In the genomic region with DNA sequence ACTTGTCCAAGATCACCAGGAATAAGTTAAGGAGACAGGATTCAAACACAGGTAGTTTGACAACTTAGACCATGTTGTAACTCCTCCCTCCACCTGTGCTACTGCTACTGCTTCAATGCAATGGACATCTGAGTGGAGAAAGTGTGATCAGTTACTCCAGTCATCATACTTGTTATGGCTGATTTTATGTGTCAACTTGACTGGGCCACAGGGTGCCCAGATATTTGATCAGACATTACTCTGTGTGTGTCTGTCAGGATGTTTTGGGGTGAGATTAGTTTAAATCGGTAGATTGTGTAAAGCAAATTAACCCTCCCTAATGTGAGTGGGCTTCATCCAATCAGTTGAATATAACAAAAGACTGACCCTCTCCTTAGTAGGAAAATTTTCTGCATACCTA, we compare ENCODE assay signal across 38 cellular contexts.
"Had no signal": no experiment of that assay in that cellular context is flagged by ENCODE, and none has a peak within 500 bp of the region (broad histone marks: within the 10 kb centered on the region; RNA-seq: fewer than 3 reads in every experiment).

No MANE protein-coding gene starts in this region.

- H3K27me3 ChIP-seq: adrenal gland, ascending aorta, body of pancreas, brain microvascular endothelial cell, breast epithelium, cardiac muscle cell had no signal

- H3K27ac Mint-ChIP-seq: activated naive CD4-positive, alpha-beta T cell treated with anti-CD3 and anti-CD28 coated beads for 36 hours; activated naive CD4-positive, alpha-beta T cell treated with anti-CD3 and anti-CD28 coated beads, Interleukin-2, amount 10 ng/mL, durations not matched to agents 7 days and 5 days; activated naive CD4-positive, alpha-beta T cell treated with anti-CD3 and anti-CD28 coated beads, Interleukin-2, amount 50 U/mL, for 24 hours; activated naive CD4-positive, alpha-beta T cell treated with anti-CD3 and anti-CD28 coated beads, Interleukin-2, amount 50 U/mL, for 72 hours; activated naive CD8-positive, alpha-beta T cell; activated naive CD8-positive, alpha-beta T cell treated with anti-CD3 and anti-CD28 coated beads for 36 hours; activated naive CD8-positive, alpha-beta T cell treated with anti-CD3 and anti-CD28 coated beads, Interleukin-2, amount 10 ng/mL, durations not matched to agents 7 days and 5 days; activated naive CD8-positive, alpha-beta T cell treated with anti-CD3 and anti-CD28 coated beads, Interleukin-2, amount 50 U/mL, for 24 hours; activated T-cell treated with anti-CD3 and anti-CD28 coated beads, Interleukin-2, amount 50 U/mL, for 24 hours; activated T-cell treated with anti-CD3 and anti-CD28 coated beads, Interleukin-2, amount 50 U/mL, for 72 hours; activated T-helper 1 cell treated with anti-CD3 and anti-CD28 coated beads, Interleukin-12 subunit alpha, Interleukin-12 subunit beta, Interleukin-2, Interleukin-4 antibody, amounts not matched to agents 30 ng/mL and 10 ng/mL and 1 ng/mL, durations not matched to agents 14 hours and 24 hours and 36 hours; activated T-helper 17 cell treated with anti-CD3 and anti-CD28 coated beads, Interleukin-2, amount 50 U/mL, for 72 hours; activated T-helper 2 cell treated with anti-CD3 and anti-CD28 coated beads, Interferon-gamma antibody, Interleukin-2, Interleukin-4, amounts not matched to agents 10 μg/mL and 5 μg/mL and 100 μg/mL, durations not matched to agents 14 hours and 24 hours and 36 hours; brain had no signal

- H3K4me1 Mint-ChIP-seq: activated naive CD4-positive, alpha-beta T cell treated with anti-CD3 and anti-CD28 coated beads, Interleukin-2, amount 10 ng/mL, durations not matched to agents 7 days and 5 days; activated naive CD4-positive, alpha-beta T cell treated with anti-CD3 and anti-CD28 coated beads, Interleukin-2, amount 50 U/mL, for 24 hours; activated naive CD8-positive, alpha-beta T cell treated with anti-CD3 and anti-CD28 coated beads for 36 hours; activated naive CD8-positive, alpha-beta T cell treated with anti-CD3 and anti-CD28 coated beads, Interleukin-2, amount 10 ng/mL, durations not matched to agents 7 days and 5 days; activated naive CD8-positive, alpha-beta T cell treated with anti-CD3 and anti-CD28 coated beads, Interleukin-2, amount 50 U/mL, for 24 hours; activated T-helper 17 cell treated with anti-CD3 and anti-CD28 coated beads, Interleukin-2, amount 50 U/mL, for 72 hours; central memory CD8-positive, alpha-beta T cell had no signal

- FAIRE-seq: astrocyte had no signal

- H3K36me3 Mint-ChIP-seq: activated naive CD4-positive, alpha-beta T cell treated with anti-CD3 and anti-CD28 coated beads, Interleukin-2, amount 10 ng/mL, durations not matched to agents 7 days and 5 days; activated naive CD4-positive, alpha-beta T cell treated with anti-CD3 and anti-CD28 coated beads, Interleukin-2, amount 50 U/mL, for 24 hours; activated naive CD4-positive, alpha-beta T cell treated with anti-CD3 and anti-CD28 coated beads, Interleukin-2, amount 50 U/mL, for 72 hours; activated naive CD8-positive, alpha-beta T cell; activated naive CD8-positive, alpha-beta T cell treated with anti-CD3 and anti-CD28 coated beads for 36 hours; activated naive CD8-positive, alpha-beta T cell treated with anti-CD3 and anti-CD28 coated beads, Interleukin-2, amount 10 ng/mL, durations not matched to agents 7 days and 5 days; brain had no signal

- H3K27me3 Mint-ChIP-seq: brain had no signal

- H3K9me3 ChIP-seq: adrenal gland, ascending aorta, body of pancreas, breast epithelium had no signal

- H3K4me3 ChIP-seq: adrenal gland, ascending aorta, body of pancreas, breast epithelium, cardiac muscle cell had no signal

- H3K27ac ChIP-seq: adrenal gland, ascending aorta, body of pancreas, brain microvascular endothelial cell, breast epithelium, cardiac muscle cell had no signal

- H3K4me3 Mint-ChIP-seq: activated naive CD4-positive, alpha-beta T cell treated with anti-CD3 and anti-CD28 coated beads for 36 hours; activated naive CD4-positive, alpha-beta T cell treated with anti-CD3 and anti-CD28 coated beads, Interleukin-2, amount 10 ng/mL, durations not matched to agents 7 days and 5 days; activated naive CD4-positive, alpha-beta T cell treated with anti-CD3 and anti-CD28 coated beads, Interleukin-2, amount 50 U/mL, for 24 hours; activated naive CD8-positive, alpha-beta T cell; activated naive CD8-positive, alpha-beta T cell treated with anti-CD3 and anti-CD28 coated beads for 36 hours; activated naive CD8-positive, alpha-beta T cell treated with anti-CD3 and anti-CD28 coated beads, Interleukin-2, amount 10 ng/mL, durations not matched to agents 7 days and 5 days; activated naive CD8-positive, alpha-beta T cell treated with anti-CD3 and anti-CD28 coated beads, Interleukin-2, amount 50 U/mL, for 24 hours; activated T-cell treated with anti-CD3 and anti-CD28 coated beads, Interleukin-2, amount 50 U/mL, for 24 hours; activated T-cell treated with anti-CD3 and anti-CD28 coated beads, Interleukin-2, amount 50 U/mL, for 4 hours; activated T-cell treated with anti-CD3 and anti-CD28 coated beads, Interleukin-2, amount 50 U/mL, for 72 hours; activated T-helper 1 cell treated with anti-CD3 and anti-CD28 coated beads, Interleukin-12 subunit alpha, Interleukin-12 subunit beta, Interleukin-2, Interleukin-4 antibody, amounts not matched to agents 30 ng/mL and 10 ng/mL and 1 ng/mL, durations not matched to agents 14 hours and 24 hours and 36 hours; activated T-helper 17 cell treated with anti-CD3 and anti-CD28 coated beads, Interleukin-2, amount 50 U/mL, for 72 hours; brain; central memory CD8-positive, alpha-beta T cell had no signal

- ATAC-seq: activated naive CD4-positive, alpha-beta T cell treated with anti-CD3 and anti-CD28 coated beads, Interleukin-2, amount 50 U/mL, for 72 hours; activated naive CD8-positive, alpha-beta T cell treated with anti-CD3 and anti-CD28 coated beads, Interleukin-2, amount 50 U/mL, for 24 hours; activated T-cell treated with anti-CD3 and anti-CD28 coated beads, Interleukin-2, amount 50 U/mL, for 4 hours; activated T-cell treated with anti-CD3 and anti-CD28 coated beads, Interleukin-2, amount 50 U/mL, for 72 hours; activated T-helper 17 cell treated with anti-CD3 and anti-CD28 coated beads, Interleukin-2, amount 50 U/mL, for 72 hours; body of pancreas had no signal

- H3K36me3 ChIP-seq: adrenal gland, ascending aorta, brain microvascular endothelial cell, breast epithelium, cardiac muscle cell had no signal

- H3K9me3 Mint-ChIP-seq: activated naive CD4-positive, alpha-beta T cell treated with anti-CD3 and anti-CD28 coated beads for 36 hours; activated naive CD4-positive, alpha-beta T cell treated with anti-CD3 and anti-CD28 coated beads, Interleukin-2, amount 10 ng/mL, durations not matched to agents 7 days and 5 days; activated naive CD4-positive, alpha-beta T cell treated with anti-CD3 and anti-CD28 coated beads, Interleukin-2, amount 50 U/mL, for 24 hours; activated naive CD4-positive, alpha-beta T cell treated with anti-CD3 and anti-CD28 coated beads, Interleukin-2, amount 50 U/mL, for 72 hours; activated naive CD8-positive, alpha-beta T cell treated with anti-CD3 and anti-CD28 coated beads for 36 hours; activated naive CD8-positive, alpha-beta T cell treated with anti-CD3 and anti-CD28 coated beads, Interleukin-2, amount 10 ng/mL, durations not matched to agents 7 days and 5 days; activated naive CD8-positive, alpha-beta T cell treated with anti-CD3 and anti-CD28 coated beads, Interleukin-2, amount 50 U/mL, for 24 hours; activated T-cell treated with anti-CD3 and anti-CD28 coated beads, Interleukin-2, amount 50 U/mL, for 24 hours; activated T-cell treated with anti-CD3 and anti-CD28 coated beads, Interleukin-2, amount 50 U/mL, for 4 hours; activated T-cell treated with anti-CD3 and anti-CD28 coated beads, Interleukin-2, amount 50 U/mL, for 72 hours; activated T-helper 1 cell treated with anti-CD3 and anti-CD28 coated beads, Interleukin-12 subunit alpha, Interleukin-12 subunit beta, Interleukin-2, Interleukin-4 antibody, amounts not matched to agents 30 ng/mL and 10 ng/mL and 1 ng/mL, durations not matched to agents 14 hours and 24 hours and 36 hours; activated T-helper 17 cell treated with anti-CD3 and anti-CD28 coated beads, Interleukin-2, amount 50 U/mL, for 72 hours; activated T-helper 2 cell treated with anti-CD3 and anti-CD28 coated beads, Interferon-gamma antibody, Interleukin-2, Interleukin-4, amounts not matched to agents 10 μg/mL and 5 μg/mL and 100 μg/mL, durations not matched to agents 14 hours and 24 hours and 36 hours; central memory CD8-positive, alpha-beta T cell had no signal

- DNase-seq: activated effector memory CD4-positive, alpha-beta T cell treated with anti-CD3 and anti-CD28 coated beads, Interleukin-2, amount 50 U/mL, for 16 hours; activated effector memory CD4-positive, alpha-beta T cell treated with Interleukin-2 at 50 U/mL for 16 hours; activated gamma-delta T cell; activated gamma-delta T cell treated with Interleukin-2 at 50 U/mL for 16 hours; activated naive CD4-positive, alpha-beta T cell; activated naive CD4-positive, alpha-beta T cell treated with anti-CD3 and anti-CD28 coated beads for 36 hours; activated naive CD4-positive, alpha-beta T cell treated with anti-CD3 and anti-CD28 coated beads, Interleukin-2, amount 10 ng/mL, durations not matched to agents 7 days and 5 days; activated naive CD4-positive, alpha-beta T cell treated with anti-CD3 and anti-CD28 coated beads, Interleukin-2, amount 50 U/mL, for 16 hours; activated naive CD4-positive, alpha-beta T cell treated with Interleukin-2 at 50 U/mL for 16 hours; activated naive CD8-positive, alpha-beta T cell treated with anti-CD3 and anti-CD28 coated beads for 36 hours; activated naive CD8-positive, alpha-beta T cell treated with anti-CD3 and anti-CD28 coated beads, Interleukin-2, amount 10 ng/mL, durations not matched to agents 7 days and 5 days; activated naive CD8-positive, alpha-beta T cell treated with anti-CD3 and anti-CD28 coated beads, Interleukin-2, amount 50 U/mL, for 24 hours; activated T-cell treated with anti-CD3 and anti-CD28 coated beads, Interleukin-2, amount 50 U/mL, for 24 hours; activated T-cell treated with anti-CD3 and anti-CD28 coated beads, Interleukin-2, amount 50 U/mL, for 4 hours; activated T-cell treated with anti-CD3 and anti-CD28 coated beads, Interleukin-2, amount 50 U/mL, for 48 hours; activated T-cell treated with anti-CD3 and anti-CD28 coated beads, Interleukin-2, amount 50 U/mL, for 72 hours; adrenal gland; amniotic stem cell; amygdala; anterior cingulate cortex; aorta; body of pancreas; brain microvascular endothelial cell; caudate nucleus; central memory CD4-positive, alpha-beta T cell; cerebellar nuclear complex had no signal

- H3K4me1 ChIP-seq: breast epithelium had no signal
